1 cellular context compared by ENCODE assay signal in genomic region chr18:44798433-44799048, GRCh38.
A peak's percentile ranks its signal among the peaks of the same experiment; 100 is the strongest.
TF ChIP-seq lines count a peak whose summit lies in the region.

No MANE protein-coding gene starts in this region.

TF ChIP-seq in HepG2, 621 proteins besides CTCF, POLR2A, EP300 and RAD21 (continued from another document and continues in another):
- TF ChIP-seq IRF2 (CRISPR knock-in tag; IDR thresholded peaks at IDR 0.05) (0 out of 2 replicates have a peak, but pooled peaks have one; percentile 38), ZMYM4 (CRISPR knock-in tag; IDR thresholded peaks at IDR 0.05) (peak; percentile 75), CBX1 (IDR thresholded peaks at IDR 0.05; ENCODE audit: low read depth) (no peak), FOXP4 (CRISPR knock-in tag; IDR thresholded peaks at IDR 0.05) (no peak), BCL6 (CRISPR knock-in tag; IDR thresholded peaks at IDR 0.05) (peak; percentile 36; the same call in 1 of the 2 replicates), PHB2 (IDR thresholded peaks at IDR 0.05; ENCODE audit: partially characterized antibody) (no peak), SNRNP70 (IDR thresholded peaks at IDR 0.05; ENCODE audit: low read depth, low read length) (no peak), KAT2B (IDR thresholded peaks at IDR 0.05; ENCODE audit: borderline replicate concordance, low read depth, low read length) (no peak), STAG1 (CRISPR knock-in tag; IDR thresholded peaks at IDR 0.05) (0 out of 2 replicates have a peak, but pooled peaks have one; percentile 6), GABPA (IDR thresholded peaks at IDR 0.05; ENCODE audit: low read depth, low read length) (no peak), GABPA (CRISPR knock-in tag; IDR thresholded peaks at IDR 0.05; ENCODE audit: low read depth) (peak; percentile 19; the same call in 1 of the 2 replicates), MIER2 (CRISPR knock-in tag; IDR thresholded peaks at IDR 0.05) (no peak), ETV5 (CRISPR knock-in tag; IDR thresholded peaks at IDR 0.05; ENCODE audit: borderline replicate concordance) (no peak), ZNF790 (CRISPR knock-in tag; IDR thresholded peaks at IDR 0.05; ENCODE audit: borderline replicate concordance) (no peak), RARA (CRISPR knock-in tag; IDR thresholded peaks at IDR 0.05) (peak; percentile 69), RXRB (CRISPR knock-in tag; IDR thresholded peaks at IDR 0.05; ENCODE audit: borderline replicate concordance) (peak; percentile 69), HNF4A (CRISPR knock-in tag; IDR thresholded peaks at IDR 0.05) (peak; percentile 39), MIXL1 (CRISPR knock-in tag; IDR thresholded peaks at IDR 0.05) (0 out of 2 replicates have a peak, but pooled peaks have one; percentile 50), TFAP4 (IDR thresholded peaks at IDR 0.05; ENCODE audit: borderline replicate concordance, low read depth) (peak; percentile 81), SALL2 (CRISPR knock-in tag; IDR thresholded peaks at IDR 0.05) (no peak), PITX1 (CRISPR knock-in tag; IDR thresholded peaks at IDR 0.05) (no peak), CREM (IDR thresholded peaks at IDR 0.05) (peak; percentile 34; the same call in 1 of the 2 replicates), CREM (CRISPR knock-in tag; IDR thresholded peaks at IDR 0.05) (no peak), FOXO1 (CRISPR knock-in tag; IDR thresholded peaks at IDR 0.05) (peak; percentile 24; the same call in 1 of the 2 replicates), MEF2D (CRISPR knock-in tag; IDR thresholded peaks at IDR 0.05) (peak; percentile 98), FOXJ3 (CRISPR knock-in tag; IDR thresholded peaks at IDR 0.05; ENCODE audit: borderline replicate concordance) (peak; percentile 38; the same call in 1 of the 2 replicates), FOXA3 (CRISPR knock-in tag; IDR thresholded peaks at IDR 0.05) (no peak; the same call in 1 of the 2 replicates), CREB1 (IDR thresholded peaks at IDR 0.05) (no peak), CREB1 (CRISPR knock-in tag; IDR thresholded peaks at IDR 0.05) (peak; percentile 39; the same call in 1 of the 2 replicates), JDP2 (CRISPR knock-in tag; IDR thresholded peaks at IDR 0.05; ENCODE audit: borderline replicate concordance) (no peak), GATAD2A (CRISPR knock-in tag; IDR thresholded peaks at IDR 0.05) (0 out of 2 replicates have a peak, but pooled peaks have one; percentile 31), SALL1 (CRISPR knock-in tag; IDR thresholded peaks at IDR 0.05) (peak; percentile 12; the same call in 1 of the 2 replicates), BATF2 (CRISPR knock-in tag; IDR thresholded peaks at IDR 0.05) (no peak), NR2F6 (IDR thresholded peaks at IDR 0.05) (0 out of 2 replicates have a peak, but pooled peaks have one; percentile 20), NR2F6 (CRISPR knock-in tag; IDR thresholded peaks at IDR 0.05) (no peak), FOXC1 (CRISPR knock-in tag; IDR thresholded peaks at IDR 0.05; ENCODE audit: borderline replicate concordance) (no peak), MED1 (CRISPR knock-in tag; IDR thresholded peaks at IDR 0.05) (peak; percentile 58; the same call in 1 of the 2 replicates), NCOA5 (CRISPR knock-in tag; IDR thresholded peaks at IDR 0.05) (no peak), ZNF431 (CRISPR knock-in tag; IDR thresholded peaks at IDR 0.05; ENCODE audit: borderline replicate concordance, low read depth) (no peak), NBN (conservative IDR thresholded peaks at IDR 0.05) (no peak), ATAD3A (CRISPR knock-in tag; IDR thresholded peaks at IDR 0.05) (no peak), ZNF816 (CRISPR knock-in tag; IDR thresholded peaks at IDR 0.05; ENCODE audit: borderline replicate concordance) (no peak), NONO (IDR thresholded peaks at IDR 0.05) (no peak), NONO (CRISPR knock-in tag; conservative IDR thresholded peaks at IDR 0.05) (no peak), ZNF878 (CRISPR knock-in tag; IDR thresholded peaks at IDR 0.05) (no peak), TEAD3 (CRISPR knock-in tag; optimal IDR thresholded peaks at IDR 0.05; ENCODE audit: borderline replicate concordance) (peak; percentile 31), SOX13 (IDR thresholded peaks at IDR 0.05) (no peak), SOX13 (CRISPR knock-in tag; conservative IDR thresholded peaks at IDR 0.05 in 1 of 2, IDR thresholded peaks at IDR 0.05 in 1 of 2) (peak in 1 of 2 experiments; percentile 32; a peak in 1 of 4 replicates), PBX2 (CRISPR knock-in tag; IDR thresholded peaks at IDR 0.05) (no peak)
- TF ChIP-seq, protein P1, sequence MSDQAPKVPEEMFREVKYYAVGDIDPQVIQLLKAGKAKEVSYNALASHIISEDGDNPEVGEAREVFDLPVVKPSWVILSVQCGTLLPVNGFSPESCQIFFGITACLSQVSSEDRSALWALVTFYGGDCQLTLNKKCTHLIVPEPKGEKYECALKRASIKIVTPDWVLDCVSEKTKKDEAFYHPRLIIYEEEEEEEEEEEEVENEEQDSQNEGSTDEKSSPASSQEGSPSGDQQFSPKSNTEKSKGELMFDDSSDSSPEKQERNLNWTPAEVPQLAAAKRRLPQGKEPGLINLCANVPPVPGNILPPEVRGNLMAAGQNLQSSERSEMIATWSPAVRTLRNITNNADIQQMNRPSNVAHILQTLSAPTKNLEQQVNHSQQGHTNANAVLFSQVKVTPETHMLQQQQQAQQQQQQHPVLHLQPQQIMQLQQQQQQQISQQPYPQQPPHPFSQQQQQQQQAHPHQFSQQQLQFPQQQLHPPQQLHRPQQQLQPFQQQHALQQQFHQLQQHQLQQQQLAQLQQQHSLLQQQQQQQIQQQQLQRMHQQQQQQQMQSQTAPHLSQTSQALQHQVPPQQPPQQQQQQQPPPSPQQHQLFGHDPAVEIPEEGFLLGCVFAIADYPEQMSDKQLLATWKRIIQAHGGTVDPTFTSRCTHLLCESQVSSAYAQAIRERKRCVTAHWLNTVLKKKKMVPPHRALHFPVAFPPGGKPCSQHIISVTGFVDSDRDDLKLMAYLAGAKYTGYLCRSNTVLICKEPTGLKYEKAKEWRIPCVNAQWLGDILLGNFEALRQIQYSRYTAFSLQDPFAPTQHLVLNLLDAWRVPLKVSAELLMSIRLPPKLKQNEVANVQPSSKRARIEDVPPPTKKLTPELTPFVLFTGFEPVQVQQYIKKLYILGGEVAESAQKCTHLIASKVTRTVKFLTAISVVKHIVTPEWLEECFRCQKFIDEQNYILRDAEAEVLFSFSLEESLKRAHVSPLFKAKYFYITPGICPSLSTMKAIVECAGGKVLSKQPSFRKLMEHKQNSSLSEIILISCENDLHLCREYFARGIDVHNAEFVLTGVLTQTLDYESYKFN (CRISPR knock-in tag; conservative IDR thresholded peaks at IDR 0.05) = peak; percentile 47
- TF ChIP-seq, protein P2, sequence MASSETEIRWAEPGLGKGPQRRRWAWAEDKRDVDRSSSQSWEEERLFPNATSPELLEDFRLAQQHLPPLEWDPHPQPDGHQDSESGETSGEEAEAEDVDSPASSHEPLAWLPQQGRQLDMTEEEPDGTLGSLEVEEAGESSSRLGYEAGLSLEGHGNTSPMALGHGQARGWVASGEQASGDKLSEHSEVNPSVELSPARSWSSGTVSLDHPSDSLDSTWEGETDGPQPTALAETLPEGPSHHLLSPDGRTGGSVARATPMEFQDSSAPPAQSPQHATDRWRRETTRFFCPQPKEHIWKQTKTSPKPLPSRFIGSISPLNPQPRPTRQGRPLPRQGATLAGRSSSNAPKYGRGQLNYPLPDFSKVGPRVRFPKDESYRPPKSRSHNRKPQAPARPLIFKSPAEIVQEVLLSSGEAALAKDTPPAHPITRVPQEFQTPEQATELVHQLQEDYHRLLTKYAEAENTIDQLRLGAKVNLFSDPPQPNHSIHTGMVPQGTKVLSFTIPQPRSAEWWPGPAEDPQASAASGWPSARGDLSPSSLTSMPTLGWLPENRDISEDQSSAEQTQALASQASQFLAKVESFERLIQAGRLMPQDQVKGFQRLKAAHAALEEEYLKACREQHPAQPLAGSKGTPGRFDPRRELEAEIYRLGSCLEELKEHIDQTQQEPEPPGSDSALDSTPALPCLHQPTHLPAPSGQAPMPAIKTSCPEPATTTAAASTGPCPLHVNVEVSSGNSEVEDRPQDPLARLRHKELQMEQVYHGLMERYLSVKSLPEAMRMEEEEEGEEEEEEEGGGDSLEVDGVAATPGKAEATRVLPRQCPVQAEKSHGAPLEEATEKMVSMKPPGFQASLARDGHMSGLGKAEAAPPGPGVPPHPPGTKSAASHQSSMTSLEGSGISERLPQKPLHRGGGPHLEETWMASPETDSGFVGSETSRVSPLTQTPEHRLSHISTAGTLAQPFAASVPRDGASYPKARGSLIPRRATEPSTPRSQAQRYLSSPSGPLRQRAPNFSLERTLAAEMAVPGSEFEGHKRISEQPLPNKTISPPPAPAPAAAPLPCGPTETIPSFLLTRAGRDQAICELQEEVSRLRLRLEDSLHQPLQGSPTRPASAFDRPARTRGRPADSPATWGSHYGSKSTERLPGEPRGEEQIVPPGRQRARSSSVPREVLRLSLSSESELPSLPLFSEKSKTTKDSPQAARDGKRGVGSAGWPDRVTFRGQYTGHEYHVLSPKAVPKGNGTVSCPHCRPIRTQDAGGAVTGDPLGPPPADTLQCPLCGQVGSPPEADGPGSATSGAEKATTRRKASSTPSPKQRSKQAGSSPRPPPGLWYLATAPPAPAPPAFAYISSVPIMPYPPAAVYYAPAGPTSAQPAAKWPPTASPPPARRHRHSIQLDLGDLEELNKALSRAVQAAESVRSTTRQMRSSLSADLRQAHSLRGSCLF (CRISPR knock-in tag; IDR thresholded peaks at IDR 0.05; ENCODE audit: borderline replicate concordance) = no peak
- TF ChIP-seq, protein P3, sequence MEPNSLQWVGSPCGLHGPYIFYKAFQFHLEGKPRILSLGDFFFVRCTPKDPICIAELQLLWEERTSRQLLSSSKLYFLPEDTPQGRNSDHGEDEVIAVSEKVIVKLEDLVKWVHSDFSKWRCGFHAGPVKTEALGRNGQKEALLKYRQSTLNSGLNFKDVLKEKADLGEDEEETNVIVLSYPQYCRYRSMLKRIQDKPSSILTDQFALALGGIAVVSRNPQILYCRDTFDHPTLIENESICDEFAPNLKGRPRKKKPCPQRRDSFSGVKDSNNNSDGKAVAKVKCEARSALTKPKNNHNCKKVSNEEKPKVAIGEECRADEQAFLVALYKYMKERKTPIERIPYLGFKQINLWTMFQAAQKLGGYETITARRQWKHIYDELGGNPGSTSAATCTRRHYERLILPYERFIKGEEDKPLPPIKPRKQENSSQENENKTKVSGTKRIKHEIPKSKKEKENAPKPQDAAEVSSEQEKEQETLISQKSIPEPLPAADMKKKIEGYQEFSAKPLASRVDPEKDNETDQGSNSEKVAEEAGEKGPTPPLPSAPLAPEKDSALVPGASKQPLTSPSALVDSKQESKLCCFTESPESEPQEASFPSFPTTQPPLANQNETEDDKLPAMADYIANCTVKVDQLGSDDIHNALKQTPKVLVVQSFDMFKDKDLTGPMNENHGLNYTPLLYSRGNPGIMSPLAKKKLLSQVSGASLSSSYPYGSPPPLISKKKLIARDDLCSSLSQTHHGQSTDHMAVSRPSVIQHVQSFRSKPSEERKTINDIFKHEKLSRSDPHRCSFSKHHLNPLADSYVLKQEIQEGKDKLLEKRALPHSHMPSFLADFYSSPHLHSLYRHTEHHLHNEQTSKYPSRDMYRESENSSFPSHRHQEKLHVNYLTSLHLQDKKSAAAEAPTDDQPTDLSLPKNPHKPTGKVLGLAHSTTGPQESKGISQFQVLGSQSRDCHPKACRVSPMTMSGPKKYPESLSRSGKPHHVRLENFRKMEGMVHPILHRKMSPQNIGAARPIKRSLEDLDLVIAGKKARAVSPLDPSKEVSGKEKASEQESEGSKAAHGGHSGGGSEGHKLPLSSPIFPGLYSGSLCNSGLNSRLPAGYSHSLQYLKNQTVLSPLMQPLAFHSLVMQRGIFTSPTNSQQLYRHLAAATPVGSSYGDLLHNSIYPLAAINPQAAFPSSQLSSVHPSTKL (CRISPR knock-in tag; IDR thresholded peaks at IDR 0.05) = peak; percentile 65
- TF ChIP-seq, protein P4, sequence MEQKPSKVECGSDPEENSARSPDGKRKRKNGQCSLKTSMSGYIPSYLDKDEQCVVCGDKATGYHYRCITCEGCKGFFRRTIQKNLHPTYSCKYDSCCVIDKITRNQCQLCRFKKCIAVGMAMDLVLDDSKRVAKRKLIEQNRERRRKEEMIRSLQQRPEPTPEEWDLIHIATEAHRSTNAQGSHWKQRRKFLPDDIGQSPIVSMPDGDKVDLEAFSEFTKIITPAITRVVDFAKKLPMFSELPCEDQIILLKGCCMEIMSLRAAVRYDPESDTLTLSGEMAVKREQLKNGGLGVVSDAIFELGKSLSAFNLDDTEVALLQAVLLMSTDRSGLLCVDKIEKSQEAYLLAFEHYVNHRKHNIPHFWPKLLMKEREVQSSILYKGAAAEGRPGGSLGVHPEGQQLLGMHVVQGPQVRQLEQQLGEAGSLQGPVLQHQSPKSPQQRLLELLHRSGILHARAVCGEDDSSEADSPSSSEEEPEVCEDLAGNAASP (CRISPR knock-in tag; IDR thresholded peaks at IDR 0.05; ENCODE audit: borderline replicate concordance) = peak; percentile 54; the same call in 1 of the 2 replicates
